ENCODE assay signal across 8 cellular contexts in genomic region chr1:247103777-247104591, GRCh38. TPM values are rescaled to one million over a fixed set of nuclear protein-coding genes. Genes with fewer than 3 reads are reported as not detected.
A peak's percentile ranks its signal among the peaks of the same experiment; 100 is the strongest.
DNase-seq lines count a peak whose midpoint lies in the region; ATAC-seq and TF ChIP-seq lines count a peak whose summit lies in the region.

ZNF669 (minus strand) TSS chr1:247104356; CDS start chr1:247104199, 157 bp downstream.

- peaks cover 3 to 39% of the 10 kb centered on the region in 2 donors for H3K9me3 ChIP-seq in left lung

- DNase-seq in C1 segment of cervical spinal cord (lab: John Stamatoyannopoulos, UW) (peak; percentile 70 to 98 (median 94)), NCI-H526 treated with DMSO at 0.1 percent for 48 hours (lab: John Stamatoyannopoulos, UW) (peak; percentile 81), left lung (peak; percentile 95 to 97)
- peak; percentile 97 for DNase-seq in activated CD4-positive, alpha-beta T cell treated with anti-CD3 and anti-CD28 coated beads, Interleukin-2, amount 10 ng/mL, durations not matched to agents 24 days and 14 days
- peak; percentile 87 for DNase-seq in stimulated activated CD4-positive, alpha-beta T cell treated with anti-CD3 and anti-CD28 coated beads, Interleukin-2, amount 100 ng/mL, for 4 hours (ENCODE audit: low read depth)

- peaks cover 0 to 21% of the 10 kb centered on the region in 2 donors for H3K4me1 ChIP-seq in left lung

- H3K27me3 Mint-ChIP-seq in activated CD4-positive, alpha-beta T cell treated with anti-CD3 and anti-CD28 coated beads, Interleukin-2, amount 10 ng/mL, durations not matched to agents 24 days and 14 days: peaks cover 16% of the 10 kb centered on the region
- peaks cover 31% of the 10 kb centered on the region for H3K27me3 Mint-ChIP-seq in dendritic cell treated with granulocyte-macrophage colony-stimulating factor and Interleukin-4, amounts not matched to agents 40 ng/mL and 50 ng/mL, for 4 days

- peak within 1 kb of the TSS; percentile 75 to 86 for H3K4me3 ChIP-seq in left lung

- no peak for TF ChIP-seq CTCF in left lung (IDR thresholded peaks at IDR 0.05)

- ATAC-seq in GM19351 (IDR thresholded peaks at IDR 0.05; ENCODE audit: unreplicated experiment) (peak; percentile 99), HG03520 (IDR thresholded peaks at IDR 0.05; ENCODE audit: unreplicated experiment) (peak; percentile 100), left lung (peak; percentile 100)

- peaks cover 4 to 32% of the 10 kb centered on the region in 2 donors for H3K36me3 ChIP-seq in left lung

- H3K4me1 Mint-ChIP-seq in activated CD4-positive, alpha-beta T cell treated with anti-CD3 and anti-CD28 coated beads, Interleukin-2, amount 10 ng/mL, durations not matched to agents 24 days and 14 days: peaks cover 8% of the 10 kb centered on the region
- no peaks in the 10 kb centered on the region for H3K4me1 Mint-ChIP-seq in dendritic cell treated with granulocyte-macrophage colony-stimulating factor and Interleukin-4, amounts not matched to agents 40 ng/mL and 50 ng/mL, for 4 days (ENCODE audit: low read depth)

- H3K9me3 Mint-ChIP-seq in activated CD4-positive, alpha-beta T cell treated with anti-CD3 and anti-CD28 coated beads, Interleukin-2, amount 10 ng/mL, durations not matched to agents 24 days and 14 days: peaks cover 41% of the 10 kb centered on the region
- H3K9me3 Mint-ChIP-seq in dendritic cell treated with granulocyte-macrophage colony-stimulating factor and Interleukin-4, amounts not matched to agents 40 ng/mL and 50 ng/mL, for 4 days: peaks cover 39% of the 10 kb centered on the region

- H3K27me3 ChIP-seq in left lung: peaks cover 0 to 3% of the 10 kb centered on the region in 2 donors

- peak within 1 kb of the TSS; percentile 89 for H3K27ac Mint-ChIP-seq in activated CD4-positive, alpha-beta T cell treated with anti-CD3 and anti-CD28 coated beads, Interleukin-2, amount 10 ng/mL, durations not matched to agents 24 days and 14 days
- H3K27ac Mint-ChIP-seq in dendritic cell treated with granulocyte-macrophage colony-stimulating factor and Interleukin-4, amounts not matched to agents 40 ng/mL and 50 ng/mL, for 4 days: peak within 1 kb of the TSS; percentile 87

- peak within 1 kb of the TSS; percentile 93 for H3K4me3 Mint-ChIP-seq in activated CD4-positive, alpha-beta T cell treated with anti-CD3 and anti-CD28 coated beads, Interleukin-2, amount 10 ng/mL, durations not matched to agents 24 days and 14 days
- H3K4me3 Mint-ChIP-seq in dendritic cell treated with granulocyte-macrophage colony-stimulating factor and Interleukin-4, amounts not matched to agents 40 ng/mL and 50 ng/mL, for 4 days: peak within 1 kb of the TSS; percentile 95

- peaks cover 41% of the 10 kb centered on the region for H3K36me3 Mint-ChIP-seq in activated CD4-positive, alpha-beta T cell treated with anti-CD3 and anti-CD28 coated beads, Interleukin-2, amount 10 ng/mL, durations not matched to agents 24 days and 14 days (ENCODE audit: low read depth)
- peaks cover 59% of the 10 kb centered on the region for H3K36me3 Mint-ChIP-seq in dendritic cell treated with granulocyte-macrophage colony-stimulating factor and Interleukin-4, amounts not matched to agents 40 ng/mL and 50 ng/mL, for 4 days (ENCODE audit: low read depth)

- H3K27ac ChIP-seq in left lung: peak within 1 kb of the TSS; percentile 78 to 87

- intact Hi-C loops in activated CD4-positive, alpha-beta T cell treated with anti-CD3 and anti-CD28 coated beads, Interleukin-2, amount 10 ng/mL, durations not matched to agents 24 days and 14 days (cut with micrococcal nuclease): loop anchor here (1.0 to 10.0 kb wide), 5 partner anchors 26 to 227 kb away; partner anchors contain the start of genes ZNF124, ZNF496 and ZNF670
- intact Hi-C loops in dendritic cell treated with granulocyte-macrophage colony-stimulating factor and Interleukin-4, amounts not matched to agents 40 ng/mL and 50 ng/mL, for 4 days (cut with micrococcal nuclease): loop anchor here (10.0 kb wide), 1 partner anchor 111 kb away; no protein-coding TSS in a partner anchor
- intact Hi-C loops in left lung (cut with DNase I): no loop called here

RNA-seq across cellular contexts. Expression of gene ZNF669, which starts in this region (rescaled TPM):
- total RNA-seq in activated CD4-positive, alpha-beta T cell treated with anti-CD3 and anti-CD28 coated beads, Interleukin-2, amount 10 ng/mL, durations not matched to agents 24 days and 14 days: 6.2 and 6.7 TPM in 2 replicates
- total RNA-seq in left lung: 1 to 10 TPM; 6.9 to 7.1 TPM

Comparison
In these comparisons a context has a peak if more than half of its experiments do, and no peak if none do; other contexts are left out.
1. Peak in every context shown above with its lines: DNase-seq, ATAC-seq, H3K4me3 ChIP-seq and H3K27ac ChIP-seq.
2. intact Hi-C loops: an anchor here in activated CD4-positive, alpha-beta T cell treated with anti-CD3 and anti-CD28 coated beads, Interleukin-2, amount 10 ng/mL, durations not matched to agents 24 days and 14 days (1.0 to 10.0 kb wide) and dendritic cell treated with granulocyte-macrophage colony-stimulating factor and Interleukin-4, amounts not matched to agents 40 ng/mL and 50 ng/mL, for 4 days (10.0 kb wide); none called in left lung.